Comparison of ENCODE assay signal across 9 cellular contexts in genomic region chr2:133090358-133090757, GRCh38.
"Had no signal": no experiment of that assay in that cellular context is flagged by ENCODE, and none has a peak within 500 bp of the region (broad histone marks: within the 10 kb centered on the region; RNA-seq: fewer than 3 reads in every experiment).

No MANE protein-coding gene starts in this region.

- H3K4me3 ChIP-seq: GM23248, HAP-1 had no signal

- H3K4me3 Mint-ChIP-seq: HFFc6, IgD-negative memory B cell had no signal

- H3K27ac Mint-ChIP-seq: HFFc6 had no signal

- H3K4me1 ChIP-seq: HAP-1 had no signal

- H3K27me3 Mint-ChIP-seq: IgD-negative memory B cell had no signal

- ATAC-seq: HCT116, HepG2 had no signal

- H3K4me1 Mint-ChIP-seq: IgD-negative memory B cell had no signal

- DNase-seq: GM23248, GOT3, H7, HFFc6 had no signal

- H3K27ac ChIP-seq: GM23248, HL-60 had no signal

- H3K36me3 ChIP-seq: HAP-1 had no signal

- H3K36me3 Mint-ChIP-seq: IgD-negative memory B cell had no signal

- H3K9me3 ChIP-seq: HAP-1 had no signal
